ENCODE assay signal across 9 cellular contexts in the genomic region with DNA sequence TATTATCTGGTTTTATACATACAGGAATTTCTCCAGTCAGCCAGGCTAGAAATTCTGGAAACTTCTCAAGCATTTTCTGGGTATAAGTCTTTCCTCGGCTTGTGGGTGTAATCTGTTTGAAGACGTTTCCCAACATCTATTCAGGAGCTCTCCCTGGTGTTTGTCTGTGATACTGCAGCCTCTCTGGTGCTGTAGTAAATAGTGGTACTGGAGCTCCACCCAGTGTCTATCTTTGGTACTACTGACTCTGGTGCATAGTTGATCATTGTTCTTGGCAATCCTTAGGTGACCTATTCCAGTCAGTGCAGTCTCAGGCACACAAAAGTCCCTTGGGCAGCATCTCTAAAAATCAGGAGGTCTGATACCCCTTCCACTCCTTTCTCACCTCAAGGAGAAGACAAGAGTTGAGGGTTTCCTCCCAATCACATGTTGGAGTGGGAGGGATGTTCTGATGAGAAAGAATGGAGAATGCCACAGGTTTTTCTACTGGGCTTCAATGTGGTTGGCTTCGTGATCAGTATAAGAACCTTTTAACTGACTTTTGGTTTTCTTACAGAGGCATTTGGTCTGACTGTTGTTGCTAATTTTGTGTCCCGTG.
DNase-seq lines count a peak whose midpoint lies in the region; ATAC-seq, FAIRE-seq and TF ChIP-seq lines count a peak whose summit lies in the region.
"Had no signal": no experiment of that assay in that cellular context is flagged by ENCODE, and none has a peak within 500 bp of the region (broad histone marks: within the 10 kb centered on the region; RNA-seq: fewer than 3 reads in every experiment).

No MANE protein-coding gene starts in this region.

- peaks cover 2% of the 10 kb centered on the region for H3K27me3 Mint-ChIP-seq in GM23338 (ENCODE audit: insufficient read depth, low read depth, poor library complexity)
- peaks cover 8% of the 10 kb centered on the region for H3K27me3 Mint-ChIP-seq in activated T-helper 17 cell treated with anti-CD3 and anti-CD28 coated beads, Interleukin-2, amount 50 U/mL, for 72 hours

- H3K9me2 ChIP-seq in GM23338 (ENCODE audit: insufficient read depth), result no peaks in the 10 kb centered on the region

- DNase-seq in GM23338 (ENCODE audit: low spot score), result peak; percentile 92
- peak; percentile 85 for DNase-seq in LoVo (ENCODE audit: low spot score)
- no peak for DNase-seq in RWPE2 (ENCODE audit: low spot score)
- DNase-seq in foreskin keratinocyte, result peak; percentile 44 to 71
- DNase-seq in pancreas, result peak in 4 of 6 donors; percentile 70 to 90 (median 79)
- DNase-seq in upper lobe of right lung, result no peak

- peak; percentile 95 for ATAC-seq in GM23338
- ATAC-seq in RWPE2 (ENCODE audit: low read depth), result peak; percentile 70
- ATAC-seq in activated T-helper 17 cell treated with anti-CD3 and anti-CD28 coated beads, Interleukin-2, amount 50 U/mL, for 72 hours (replicated peaks), result peak; percentile 83
- ATAC-seq in foreskin keratinocyte, result peak; percentile 86
- peak; percentile 97 to 100 (median 100) for ATAC-seq in pancreas
- ATAC-seq in upper lobe of right lung, result peak; percentile 100

- H3K36me3 ChIP-seq in GM23338 (ENCODE audit: insufficient read depth) (peaks cover 5% of the 10 kb centered on the region; the same call in 1 of the 2 replicates), RWPE2 (ENCODE audit: low read depth) (no peaks in the 10 kb centered on the region), pancreas (no peaks in the 10 kb centered on the region), upper lobe of right lung (no peaks in the 10 kb centered on the region)

- no peak overlapping the region for H3K27ac Mint-ChIP-seq in GM23338
- H3K27ac Mint-ChIP-seq in activated T-helper 17 cell treated with anti-CD3 and anti-CD28 coated beads, Interleukin-2, amount 50 U/mL, for 72 hours, result peak overlapping the region; percentile 4

- no peak overlapping the region for H3K4me2 ChIP-seq in GM23338

- TF ChIP-seq CTCF in GM23338 (conservative IDR thresholded peaks at IDR 0.05; ENCODE audit: low read depth in 2 of 2) (peak; percentile 100), RWPE2 (IDR thresholded peaks at IDR 0.05; ENCODE audit: poor library complexity, severe bottlenecking) (peak; percentile 95), foreskin keratinocyte (conservative IDR thresholded peaks at IDR 0.05) (peak; percentile 100), pancreas (IDR thresholded peaks at IDR 0.05) (peak; percentile 90 to 97 (median 92)), upper lobe of right lung (IDR thresholded peaks at IDR 0.05) (peak; percentile 99)

- H3K4me1 Mint-ChIP-seq in GM23338, result no peaks in the 10 kb centered on the region
- peaks cover 9% of the 10 kb centered on the region for H3K4me1 Mint-ChIP-seq in activated T-helper 17 cell treated with anti-CD3 and anti-CD28 coated beads, Interleukin-2, amount 50 U/mL, for 72 hours

- H3K27me3 ChIP-seq in GM23338 (ENCODE audit: insufficient read depth) (no peaks in the 10 kb centered on the region), RWPE2 (ENCODE audit: insufficient read depth, poor library complexity, severe bottlenecking) (no peaks in the 10 kb centered on the region), foreskin keratinocyte (peaks cover 7% of the 10 kb centered on the region), pancreas (no peaks in the 10 kb centered on the region), upper lobe of right lung (no peaks in the 10 kb centered on the region)

- H3K4me3 ChIP-seq in GM23338 (no peak overlapping the region), RWPE2 (ENCODE audit: severe bottlenecking) (no peak overlapping the region), pancreas (no peak overlapping the region), upper lobe of right lung (no peak overlapping the region)
- H3K4me3 ChIP-seq: skin epidermis had no signal

- no peaks in the 10 kb centered on the region for H4K20me1 ChIP-seq in GM23338 (replicated peaks; ENCODE audit: insufficient read depth)

- H2AFZ ChIP-seq in GM23338, result no peak overlapping the region

- H3K36me3 Mint-ChIP-seq in GM23338 (ENCODE audit: low read depth), result peaks cover 21% of the 10 kb centered on the region; the same call in 2 of the 3 replicates
- H3K36me3 Mint-ChIP-seq in activated T-helper 17 cell treated with anti-CD3 and anti-CD28 coated beads, Interleukin-2, amount 50 U/mL, for 72 hours (ENCODE audit: low read depth), result no peaks in the 10 kb centered on the region

- H3K4me1 ChIP-seq in GM23338 (ENCODE audit: insufficient read depth), result peaks cover 2% of the 10 kb centered on the region; the same call in 1 of the 2 replicates
- no peaks in the 10 kb centered on the region for H3K4me1 ChIP-seq in RWPE2 (ENCODE audit: insufficient read depth, poor library complexity, severe bottlenecking)
- no peaks in the 10 kb centered on the region for H3K4me1 ChIP-seq in foreskin keratinocyte
- H3K4me1 ChIP-seq in pancreas, result no peaks in the 10 kb centered on the region
- no peaks in the 10 kb centered on the region for H3K4me1 ChIP-seq in upper lobe of right lung

- peak; percentile 96 for FAIRE-seq in G401.6 (lab: Jason Lieb, UNC)
- FAIRE-seq in pancreas (lab: Jason Lieb, UNC), result peak; percentile 93

- H3K9me3 ChIP-seq in RWPE2 (ENCODE audit: severe bottlenecking) (no peaks in the 10 kb centered on the region), pancreas (no peaks in the 10 kb centered on the region), upper lobe of right lung (peaks cover 9% of the 10 kb centered on the region)

- intact Hi-C loops in pancreas (cut with DNase I) (loop anchor here in 1 of 3 donors (10.0 kb wide), 1 partner anchor 174 kb away; no protein-coding TSS in a partner anchor), upper lobe of right lung (cut with DNase I) (no loop called here)

- H3K27ac ChIP-seq in GM23338 (ENCODE audit: low read depth), result no peak overlapping the region
- H3K27ac ChIP-seq in RWPE2 (ENCODE audit: poor library complexity, severe bottlenecking), result no peak overlapping the region
- H3K27ac ChIP-seq in foreskin keratinocyte, result no peak overlapping the region
- no peak overlapping the region for H3K27ac ChIP-seq in pancreas
- no peak overlapping the region for H3K27ac ChIP-seq in upper lobe of right lung
- H3K27ac ChIP-seq: skin epidermis had no signal

- H3K79me2 ChIP-seq in GM23338 (replicated peaks; ENCODE audit: insufficient read depth), result no peaks in the 10 kb centered on the region

- no peaks in the 10 kb centered on the region for H3F3A ChIP-seq in GM23338 (replicated peaks; ENCODE audit: low read depth)

- peaks cover 29% of the 10 kb centered on the region for H3K9me3 Mint-ChIP-seq in GM23338
- H3K9me3 Mint-ChIP-seq in activated T-helper 17 cell treated with anti-CD3 and anti-CD28 coated beads, Interleukin-2, amount 50 U/mL, for 72 hours, result peaks cover 16% of the 10 kb centered on the region

- H3K4me3 Mint-ChIP-seq in GM23338, result no peak overlapping the region
- peak overlapping the region; percentile 21 for H3K4me3 Mint-ChIP-seq in activated T-helper 17 cell treated with anti-CD3 and anti-CD28 coated beads, Interleukin-2, amount 50 U/mL, for 72 hours

- WGBS in pancreas, 2 donors, result 28 to 37% methylated on average over 4 of the region's 4 CpGs

TF ChIP-seq in GM23338, 12 proteins besides CTCF, POLR2A, EP300 and RAD21:
- TF ChIP-seq ZNF114 (CRISPR knock-in tag; IDR thresholded peaks at IDR 0.05), result no peak

Comparison
In these comparisons a context has a peak if more than half of its experiments do, and no peak if none do; other contexts are left out.
1. DNase-seq: peak in GM23338 (single experiment), LoVo (single experiment), foreskin keratinocyte (2 of 2) and pancreas (4 of 6); none in RWPE2 (single experiment) and upper lobe of right lung (single experiment).
2. Peak in every context shown above with its lines, with median percentiles within 50 percentile points of each other: ATAC-seq and CTCF ChIP-seq.